Comparison of ENCODE assay signal across 1 cellular context in the genomic region with DNA sequence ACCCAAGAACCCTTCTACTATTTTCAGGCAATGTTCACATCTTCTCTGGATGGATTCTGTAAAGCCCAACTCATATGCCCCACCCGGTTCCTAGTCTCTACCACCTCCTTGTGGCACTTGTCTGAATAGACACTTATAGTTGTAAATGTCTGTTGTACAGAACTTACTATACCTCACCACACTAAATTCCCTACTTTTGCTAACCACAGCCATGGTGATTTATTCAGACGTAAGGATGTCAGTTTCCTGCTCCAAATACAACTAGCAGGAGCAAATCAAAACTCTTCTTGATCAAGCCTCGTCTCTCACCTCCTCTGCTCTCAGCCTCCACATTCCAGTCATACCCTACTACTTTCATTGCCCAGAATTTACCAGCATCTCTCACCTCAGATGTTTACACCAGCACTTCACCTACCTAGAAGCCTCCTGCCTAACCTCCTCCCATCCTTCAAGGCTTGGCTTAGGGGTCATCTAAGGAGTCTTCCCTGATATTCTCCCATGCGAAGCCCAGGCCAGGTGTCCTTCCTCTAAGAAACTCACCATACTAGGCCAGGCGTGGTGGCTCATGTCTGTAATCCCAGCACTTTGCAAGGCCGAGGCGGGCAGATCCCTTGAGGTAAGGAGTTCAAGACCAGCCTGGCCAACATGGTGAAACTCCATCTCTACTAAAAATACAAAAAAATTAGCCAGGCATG.
TF ChIP-seq lines count a peak whose summit lies in the region.

No MANE protein-coding gene starts in this region.

TF ChIP-seq in GM12878, 131 proteins besides CTCF, POLR2A, EP300 and RAD21 (continued from another document):
- TF ChIP-seq, protein P1, sequence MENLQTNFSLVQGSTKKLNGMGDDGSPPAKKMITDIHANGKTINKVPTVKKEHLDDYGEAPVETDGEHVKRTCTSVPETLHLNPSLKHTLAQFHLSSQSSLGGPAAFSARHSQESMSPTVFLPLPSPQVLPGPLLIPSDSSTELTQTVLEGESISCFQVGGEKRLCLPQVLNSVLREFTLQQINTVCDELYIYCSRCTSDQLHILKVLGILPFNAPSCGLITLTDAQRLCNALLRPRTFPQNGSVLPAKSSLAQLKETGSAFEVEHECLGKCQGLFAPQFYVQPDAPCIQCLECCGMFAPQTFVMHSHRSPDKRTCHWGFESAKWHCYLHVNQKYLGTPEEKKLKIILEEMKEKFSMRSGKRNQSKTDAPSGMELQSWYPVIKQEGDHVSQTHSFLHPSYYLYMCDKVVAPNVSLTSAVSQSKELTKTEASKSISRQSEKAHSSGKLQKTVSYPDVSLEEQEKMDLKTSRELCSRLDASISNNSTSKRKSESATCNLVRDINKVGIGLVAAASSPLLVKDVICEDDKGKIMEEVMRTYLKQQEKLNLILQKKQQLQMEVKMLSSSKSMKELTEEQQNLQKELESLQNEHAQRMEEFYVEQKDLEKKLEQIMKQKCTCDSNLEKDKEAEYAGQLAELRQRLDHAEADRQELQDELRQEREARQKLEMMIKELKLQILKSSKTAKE (IDR thresholded peaks at IDR 0.05; ENCODE audit: low read depth, poor library complexity, severe bottlenecking), result peak; percentile 44
- TF ChIP-seq CBX5 (IDR thresholded peaks at IDR 0.05; ENCODE audit: low read depth) (no peak), MTA3 (IDR thresholded peaks at IDR 0.05; ENCODE audit: borderline replicate concordance, low read length) (no peak), MAX (IDR thresholded peaks at IDR 0.05; ENCODE audit: low read depth, low read length) (no peak), SMC3 (IDR thresholded peaks at IDR 0.05; ENCODE audit: borderline replicate concordance, low read length) (peak; percentile 82), ZSCAN29 (IDR thresholded peaks at IDR 0.05) (no peak), HDAC2 (IDR thresholded peaks at IDR 0.05) (no peak), ZBTB4 (CRISPR knock-in tag; IDR thresholded peaks at IDR 0.05) (no peak), GATAD2B (conservative IDR thresholded peaks at IDR 0.05; ENCODE audit: low read depth) (no peak), SRF (IDR thresholded peaks at IDR 0.05; ENCODE audit: low read depth in 2 of 2, low read length in 2 of 2) (no peak), GABPA (IDR thresholded peaks at IDR 0.05; ENCODE audit: low read depth) (no peak), KAT2A (conservative IDR thresholded peaks at IDR 0.05; ENCODE audit: control insufficient read depth, low read depth, low read length) (no peak), CEBPB (IDR thresholded peaks at IDR 0.05; ENCODE audit: borderline replicate concordance in 1 of 2, low read depth in 2 of 2, low read length in 2 of 2) (no peak), NFYA (IDR thresholded peaks at IDR 0.05; ENCODE audit: borderline replicate concordance, low read depth, low read length) (no peak), JUND (IDR thresholded peaks at IDR 0.05; ENCODE audit: low read depth, low read length) (no peak), ZNF24 (IDR thresholded peaks at IDR 0.05) (no peak), PAX5 (IDR thresholded peaks at IDR 0.05; ENCODE audit: borderline replicate concordance, low read depth, low read length) (no peak), ZNF622 (IDR thresholded peaks at IDR 0.05) (no peak), EGR1 (IDR thresholded peaks at IDR 0.05; ENCODE audit: borderline replicate concordance in 1 of 2, low read depth in 2 of 2, low read length in 2 of 2) (no peak), MEF2A (IDR thresholded peaks at IDR 0.05; ENCODE audit: insufficient read depth, low read depth, low read length) (0 out of 2 replicates have a peak, but pooled peaks have one; percentile 21), LARP7 (IDR thresholded peaks at IDR 0.05) (no peak), HDGF (IDR thresholded peaks at IDR 0.05) (peak; percentile 67; the same call in 1 of the 2 replicates), YBX1 (IDR thresholded peaks at IDR 0.05) (0 out of 2 replicates have a peak, but pooled peaks have one; percentile 58), RUNX3 (IDR thresholded peaks at IDR 0.05; ENCODE audit: low read length) (peak; percentile 55; the same call in 1 of the 2 replicates)
- TF ChIP-seq, protein P2, sequence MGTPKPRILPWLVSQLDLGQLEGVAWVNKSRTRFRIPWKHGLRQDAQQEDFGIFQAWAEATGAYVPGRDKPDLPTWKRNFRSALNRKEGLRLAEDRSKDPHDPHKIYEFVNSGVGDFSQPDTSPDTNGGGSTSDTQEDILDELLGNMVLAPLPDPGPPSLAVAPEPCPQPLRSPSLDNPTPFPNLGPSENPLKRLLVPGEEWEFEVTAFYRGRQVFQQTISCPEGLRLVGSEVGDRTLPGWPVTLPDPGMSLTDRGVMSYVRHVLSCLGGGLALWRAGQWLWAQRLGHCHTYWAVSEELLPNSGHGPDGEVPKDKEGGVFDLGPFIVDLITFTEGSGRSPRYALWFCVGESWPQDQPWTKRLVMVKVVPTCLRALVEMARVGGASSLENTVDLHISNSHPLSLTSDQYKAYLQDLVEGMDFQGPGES (IDR thresholded peaks at IDR 0.05), result no peak
- TF ChIP-seq, protein P3, sequence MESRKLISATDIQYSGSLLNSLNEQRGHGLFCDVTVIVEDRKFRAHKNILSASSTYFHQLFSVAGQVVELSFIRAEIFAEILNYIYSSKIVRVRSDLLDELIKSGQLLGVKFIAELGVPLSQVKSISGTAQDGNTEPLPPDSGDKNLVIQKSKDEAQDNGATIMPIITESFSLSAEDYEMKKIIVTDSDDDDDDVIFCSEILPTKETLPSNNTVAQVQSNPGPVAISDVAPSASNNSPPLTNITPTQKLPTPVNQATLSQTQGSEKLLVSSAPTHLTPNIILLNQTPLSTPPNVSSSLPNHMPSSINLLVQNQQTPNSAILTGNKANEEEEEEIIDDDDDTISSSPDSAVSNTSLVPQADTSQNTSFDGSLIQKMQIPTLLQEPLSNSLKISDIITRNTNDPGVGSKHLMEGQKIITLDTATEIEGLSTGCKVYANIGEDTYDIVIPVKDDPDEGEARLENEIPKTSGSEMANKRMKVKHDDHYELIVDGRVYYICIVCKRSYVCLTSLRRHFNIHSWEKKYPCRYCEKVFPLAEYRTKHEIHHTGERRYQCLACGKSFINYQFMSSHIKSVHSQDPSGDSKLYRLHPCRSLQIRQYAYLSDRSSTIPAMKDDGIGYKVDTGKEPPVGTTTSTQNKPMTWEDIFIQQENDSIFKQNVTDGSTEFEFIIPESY (IDR thresholded peaks at IDR 0.05), result no peak
- TF ChIP-seq, protein P4, sequence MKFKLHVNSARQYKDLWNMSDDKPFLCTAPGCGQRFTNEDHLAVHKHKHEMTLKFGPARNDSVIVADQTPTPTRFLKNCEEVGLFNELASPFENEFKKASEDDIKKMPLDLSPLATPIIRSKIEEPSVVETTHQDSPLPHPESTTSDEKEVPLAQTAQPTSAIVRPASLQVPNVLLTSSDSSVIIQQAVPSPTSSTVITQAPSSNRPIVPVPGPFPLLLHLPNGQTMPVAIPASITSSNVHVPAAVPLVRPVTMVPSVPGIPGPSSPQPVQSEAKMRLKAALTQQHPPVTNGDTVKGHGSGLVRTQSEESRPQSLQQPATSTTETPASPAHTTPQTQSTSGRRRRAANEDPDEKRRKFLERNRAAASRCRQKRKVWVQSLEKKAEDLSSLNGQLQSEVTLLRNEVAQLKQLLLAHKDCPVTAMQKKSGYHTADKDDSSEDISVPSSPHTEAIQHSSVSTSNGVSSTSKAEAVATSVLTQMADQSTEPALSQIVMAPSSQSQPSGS (IDR thresholded peaks at IDR 0.05; ENCODE audit: low read length), result no peak
- TF ChIP-seq, protein P5, sequence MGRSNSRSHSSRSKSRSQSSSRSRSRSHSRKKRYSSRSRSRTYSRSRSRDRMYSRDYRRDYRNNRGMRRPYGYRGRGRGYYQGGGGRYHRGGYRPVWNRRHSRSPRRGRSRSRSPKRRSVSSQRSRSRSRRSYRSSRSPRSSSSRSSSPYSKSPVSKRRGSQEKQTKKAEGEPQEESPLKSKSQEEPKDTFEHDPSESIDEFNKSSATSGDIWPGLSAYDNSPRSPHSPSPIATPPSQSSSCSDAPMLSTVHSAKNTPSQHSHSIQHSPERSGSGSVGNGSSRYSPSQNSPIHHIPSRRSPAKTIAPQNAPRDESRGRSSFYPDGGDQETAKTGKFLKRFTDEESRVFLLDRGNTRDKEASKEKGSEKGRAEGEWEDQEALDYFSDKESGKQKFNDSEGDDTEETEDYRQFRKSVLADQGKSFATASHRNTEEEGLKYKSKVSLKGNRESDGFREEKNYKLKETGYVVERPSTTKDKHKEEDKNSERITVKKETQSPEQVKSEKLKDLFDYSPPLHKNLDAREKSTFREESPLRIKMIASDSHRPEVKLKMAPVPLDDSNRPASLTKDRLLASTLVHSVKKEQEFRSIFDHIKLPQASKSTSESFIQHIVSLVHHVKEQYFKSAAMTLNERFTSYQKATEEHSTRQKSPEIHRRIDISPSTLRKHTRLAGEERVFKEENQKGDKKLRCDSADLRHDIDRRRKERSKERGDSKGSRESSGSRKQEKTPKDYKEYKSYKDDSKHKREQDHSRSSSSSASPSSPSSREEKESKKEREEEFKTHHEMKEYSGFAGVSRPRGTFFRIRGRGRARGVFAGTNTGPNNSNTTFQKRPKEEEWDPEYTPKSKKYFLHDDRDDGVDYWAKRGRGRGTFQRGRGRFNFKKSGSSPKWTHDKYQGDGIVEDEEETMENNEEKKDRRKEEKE (IDR thresholded peaks at IDR 0.05), result no peak
- TF ChIP-seq, protein P6, sequence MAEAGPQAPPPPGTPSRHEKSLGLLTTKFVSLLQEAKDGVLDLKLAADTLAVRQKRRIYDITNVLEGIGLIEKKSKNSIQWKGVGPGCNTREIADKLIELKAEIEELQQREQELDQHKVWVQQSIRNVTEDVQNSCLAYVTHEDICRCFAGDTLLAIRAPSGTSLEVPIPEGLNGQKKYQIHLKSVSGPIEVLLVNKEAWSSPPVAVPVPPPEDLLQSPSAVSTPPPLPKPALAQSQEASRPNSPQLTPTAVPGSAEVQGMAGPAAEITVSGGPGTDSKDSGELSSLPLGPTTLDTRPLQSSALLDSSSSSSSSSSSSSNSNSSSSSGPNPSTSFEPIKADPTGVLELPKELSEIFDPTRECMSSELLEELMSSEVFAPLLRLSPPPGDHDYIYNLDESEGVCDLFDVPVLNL (IDR thresholded peaks at IDR 0.05; ENCODE audit: low read depth, low read length), result no peak
- TF ChIP-seq, protein P7, sequence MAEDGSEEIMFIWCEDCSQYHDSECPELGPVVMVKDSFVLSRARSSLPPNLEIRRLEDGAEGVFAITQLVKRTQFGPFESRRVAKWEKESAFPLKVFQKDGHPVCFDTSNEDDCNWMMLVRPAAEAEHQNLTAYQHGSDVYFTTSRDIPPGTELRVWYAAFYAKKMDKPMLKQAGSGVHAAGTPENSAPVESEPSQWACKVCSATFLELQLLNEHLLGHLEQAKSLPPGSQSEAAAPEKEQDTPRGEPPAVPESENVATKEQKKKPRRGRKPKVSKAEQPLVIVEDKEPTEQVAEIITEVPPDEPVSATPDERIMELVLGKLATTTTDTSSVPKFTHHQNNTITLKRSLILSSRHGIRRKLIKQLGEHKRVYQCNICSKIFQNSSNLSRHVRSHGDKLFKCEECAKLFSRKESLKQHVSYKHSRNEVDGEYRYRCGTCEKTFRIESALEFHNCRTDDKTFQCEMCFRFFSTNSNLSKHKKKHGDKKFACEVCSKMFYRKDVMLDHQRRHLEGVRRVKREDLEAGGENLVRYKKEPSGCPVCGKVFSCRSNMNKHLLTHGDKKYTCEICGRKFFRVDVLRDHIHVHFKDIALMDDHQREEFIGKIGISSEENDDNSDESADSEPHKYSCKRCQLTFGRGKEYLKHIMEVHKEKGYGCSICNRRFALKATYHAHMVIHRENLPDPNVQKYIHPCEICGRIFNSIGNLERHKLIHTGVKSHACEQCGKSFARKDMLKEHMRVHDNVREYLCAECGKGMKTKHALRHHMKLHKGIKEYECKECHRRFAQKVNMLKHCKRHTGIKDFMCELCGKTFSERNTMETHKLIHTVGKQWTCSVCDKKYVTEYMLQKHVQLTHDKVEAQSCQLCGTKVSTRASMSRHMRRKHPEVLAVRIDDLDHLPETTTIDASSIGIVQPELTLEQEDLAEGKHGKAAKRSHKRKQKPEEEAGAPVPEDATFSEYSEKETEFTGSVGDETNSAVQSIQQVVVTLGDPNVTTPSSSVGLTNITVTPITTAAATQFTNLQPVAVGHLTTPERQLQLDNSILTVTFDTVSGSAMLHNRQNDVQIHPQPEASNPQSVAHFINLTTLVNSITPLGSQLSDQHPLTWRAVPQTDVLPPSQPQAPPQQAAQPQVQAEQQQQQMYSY (CRISPR knock-in tag; IDR thresholded peaks at IDR 0.05), result no peak
